1 cellular context compared by ENCODE assay signal in genomic region chr1:53238197-53239155, GRCh38.
TF ChIP-seq lines count a peak whose summit lies in the region.

TSS of gene MAGOH (minus strand) at chr1:53238518. CDS start at chr1:53238448, 70 bp downstream.

TF ChIP-seq in HepG2, 621 proteins besides CTCF, POLR2A, EP300 and RAD21 (continued from another document and continues in another):
- TF ChIP-seq ZC3H4 (CRISPR knock-in tag; IDR thresholded peaks at IDR 0.05; ENCODE audit: borderline replicate concordance) (no peak), ZNF547 (CRISPR knock-in tag; IDR thresholded peaks at IDR 0.05) (peak; percentile 64; the same call in 1 of the 2 replicates), ZNF558 (CRISPR knock-in tag; IDR thresholded peaks at IDR 0.05; ENCODE audit: borderline replicate concordance) (no peak), THAP7 (CRISPR knock-in tag; IDR thresholded peaks at IDR 0.05) (0 out of 2 replicates have a peak, but pooled peaks have one; percentile 56), ZNF772 (CRISPR knock-in tag; IDR thresholded peaks at IDR 0.05) (peak; percentile 73), SIX1 (CRISPR knock-in tag; IDR thresholded peaks at IDR 0.05; ENCODE audit: borderline replicate concordance) (no peak), ATF4 (CRISPR knock-in tag; IDR thresholded peaks at IDR 0.05) (peak in 1 of 2 experiments; percentile 87; a peak in 2 of 4 replicates), ZNF24 (IDR thresholded peaks at IDR 0.05) (no peak), ZXDC (CRISPR knock-in tag; IDR thresholded peaks at IDR 0.05) (no peak), ZNF598 (CRISPR knock-in tag; IDR thresholded peaks at IDR 0.05; ENCODE audit: borderline replicate concordance) (0 out of 2 replicates have a peak, but pooled peaks have one; percentile 62), CAMTA2 (CRISPR knock-in tag; IDR thresholded peaks at IDR 0.05; ENCODE audit: borderline replicate concordance) (no peak), SALL1 (CRISPR knock-in tag; IDR thresholded peaks at IDR 0.05) (peak; percentile 84), ZNF468 (CRISPR knock-in tag; IDR thresholded peaks at IDR 0.05) (no peak), ZSCAN25 (CRISPR knock-in tag; IDR thresholded peaks at IDR 0.05) (no peak), ZFP90 (CRISPR knock-in tag; IDR thresholded peaks at IDR 0.05; ENCODE audit: borderline replicate concordance) (no peak; the same call in 1 of the 2 replicates), YEATS2 (CRISPR knock-in tag; IDR thresholded peaks at IDR 0.05; ENCODE audit: borderline replicate concordance) (peak; percentile 96), ZBTB7A (CRISPR knock-in tag; IDR thresholded peaks at IDR 0.05) (0 out of 2 replicates have a peak, but pooled peaks have one; percentile 50), SP5 (CRISPR knock-in tag; IDR thresholded peaks at IDR 0.05; ENCODE audit: borderline replicate concordance, low read depth) (peak; percentile 83; the same call in 1 of the 2 replicates), ISL2 (CRISPR knock-in tag; IDR thresholded peaks at IDR 0.05) (peak; percentile 77; the same call in 1 of the 2 replicates), ZBTB7B (CRISPR knock-in tag; IDR thresholded peaks at IDR 0.05) (peak; percentile 70; the same call in 1 of the 2 replicates), ZNF749 (CRISPR knock-in tag; IDR thresholded peaks at IDR 0.05; ENCODE audit: borderline replicate concordance) (0 out of 2 replicates have a peak, but pooled peaks have one; percentile 48), EEA1 (CRISPR knock-in tag; IDR thresholded peaks at IDR 0.05; ENCODE audit: borderline replicate concordance) (no peak; the same call in 1 of the 2 replicates), PHF8 (CRISPR knock-in tag; IDR thresholded peaks at IDR 0.05) (peak; percentile 96), ARNT (IDR thresholded peaks at IDR 0.05) (no peak), RARG (CRISPR knock-in tag; IDR thresholded peaks at IDR 0.05; ENCODE audit: low read depth) (no peak), PHF21A (CRISPR knock-in tag; IDR thresholded peaks at IDR 0.05) (peak; percentile 65), ZNF253 (CRISPR knock-in tag; IDR thresholded peaks at IDR 0.05; ENCODE audit: borderline replicate concordance) (no peak), NFYC (CRISPR knock-in tag; IDR thresholded peaks at IDR 0.05) (peak; percentile 55; the same call in 1 of the 2 replicates), ZNF777 (CRISPR knock-in tag; IDR thresholded peaks at IDR 0.05) (0 out of 2 replicates have a peak, but pooled peaks have one; percentile 26), ZBTB44 (CRISPR knock-in tag; IDR thresholded peaks at IDR 0.05) (no peak; the same call in 1 of the 2 replicates), ZNF180 (CRISPR knock-in tag; IDR thresholded peaks at IDR 0.05; ENCODE audit: borderline replicate concordance, low read depth) (no peak), ZNF160 (CRISPR knock-in tag; IDR thresholded peaks at IDR 0.05) (no peak), FOXA1 (IDR thresholded peaks at IDR 0.05) (no peak), FOXA1 (CRISPR knock-in tag; IDR thresholded peaks at IDR 0.05) (peak; percentile 51), RAD51 (IDR thresholded peaks at IDR 0.05; ENCODE audit: borderline replicate concordance) (no peak), KLF16 (CRISPR knock-in tag; IDR thresholded peaks at IDR 0.05) (peak in 1 of 2 experiments; percentile 70; a peak in 1 of 4 replicates), RFX5 (IDR thresholded peaks at IDR 0.05; ENCODE audit: low read depth, low read length) (peak; percentile 42; the same call in 1 of the 2 replicates), DRAP1 (CRISPR knock-in tag; IDR thresholded peaks at IDR 0.05) (peak; percentile 52; the same call in 1 of the 2 replicates), SPEN (CRISPR knock-in tag; IDR thresholded peaks at IDR 0.05; ENCODE audit: low read depth) (peak; percentile 91), USF2 (IDR thresholded peaks at IDR 0.05; ENCODE audit: low read depth, low read length) (no peak), USF2 (CRISPR knock-in tag; IDR thresholded peaks at IDR 0.05; ENCODE audit: borderline replicate concordance) (no peak), IRF2 (CRISPR knock-in tag; IDR thresholded peaks at IDR 0.05) (peak; percentile 81), RARA (CRISPR knock-in tag; IDR thresholded peaks at IDR 0.05) (peak; percentile 77), IRX3 (CRISPR knock-in tag; IDR thresholded peaks at IDR 0.05; ENCODE audit: borderline replicate concordance, low read depth) (peak; percentile 60; the same call in 1 of the 2 replicates), ZNF580 (CRISPR knock-in tag; IDR thresholded peaks at IDR 0.05; ENCODE audit: borderline replicate concordance, low read depth) (peak; percentile 91; the same call in 1 of the 2 replicates), ZNF251 (CRISPR knock-in tag; IDR thresholded peaks at IDR 0.05) (no peak), POLR2AphosphoS2 (IDR thresholded peaks at IDR 0.05; ENCODE audit: low read depth, low read length) (0 out of 2 replicates have a peak, but pooled peaks have one; percentile 67)
- TF ChIP-seq, protein P1, sequence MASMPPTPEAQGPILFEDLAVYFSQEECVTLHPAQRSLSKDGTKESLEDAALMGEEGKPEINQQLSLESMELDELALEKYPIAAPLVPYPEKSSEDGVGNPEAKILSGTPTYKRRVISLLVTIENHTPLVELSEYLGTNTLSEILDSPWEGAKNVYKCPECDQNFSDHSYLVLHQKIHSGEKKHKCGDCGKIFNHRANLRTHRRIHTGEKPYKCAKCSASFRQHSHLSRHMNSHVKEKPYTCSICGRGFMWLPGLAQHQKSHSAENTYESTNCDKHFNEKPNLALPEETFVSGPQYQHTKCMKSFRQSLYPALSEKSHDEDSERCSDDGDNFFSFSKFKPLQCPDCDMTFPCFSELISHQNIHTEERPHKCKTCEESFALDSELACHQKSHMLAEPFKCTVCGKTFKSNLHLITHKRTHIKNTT (CRISPR knock-in tag; IDR thresholded peaks at IDR 0.05): no peak
- TF ChIP-seq, protein P2, sequence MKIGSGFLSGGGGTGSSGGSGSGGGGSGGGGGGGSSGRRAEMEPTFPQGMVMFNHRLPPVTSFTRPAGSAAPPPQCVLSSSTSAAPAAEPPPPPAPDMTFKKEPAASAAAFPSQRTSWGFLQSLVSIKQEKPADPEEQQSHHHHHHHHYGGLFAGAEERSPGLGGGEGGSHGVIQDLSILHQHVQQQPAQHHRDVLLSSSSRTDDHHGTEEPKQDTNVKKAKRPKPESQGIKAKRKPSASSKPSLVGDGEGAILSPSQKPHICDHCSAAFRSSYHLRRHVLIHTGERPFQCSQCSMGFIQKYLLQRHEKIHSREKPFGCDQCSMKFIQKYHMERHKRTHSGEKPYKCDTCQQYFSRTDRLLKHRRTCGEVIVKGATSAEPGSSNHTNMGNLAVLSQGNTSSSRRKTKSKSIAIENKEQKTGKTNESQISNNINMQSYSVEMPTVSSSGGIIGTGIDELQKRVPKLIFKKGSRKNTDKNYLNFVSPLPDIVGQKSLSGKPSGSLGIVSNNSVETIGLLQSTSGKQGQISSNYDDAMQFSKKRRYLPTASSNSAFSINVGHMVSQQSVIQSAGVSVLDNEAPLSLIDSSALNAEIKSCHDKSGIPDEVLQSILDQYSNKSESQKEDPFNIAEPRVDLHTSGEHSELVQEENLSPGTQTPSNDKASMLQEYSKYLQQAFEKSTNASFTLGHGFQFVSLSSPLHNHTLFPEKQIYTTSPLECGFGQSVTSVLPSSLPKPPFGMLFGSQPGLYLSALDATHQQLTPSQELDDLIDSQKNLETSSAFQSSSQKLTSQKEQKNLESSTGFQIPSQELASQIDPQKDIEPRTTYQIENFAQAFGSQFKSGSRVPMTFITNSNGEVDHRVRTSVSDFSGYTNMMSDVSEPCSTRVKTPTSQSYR (CRISPR knock-in tag; IDR thresholded peaks at IDR 0.05; ENCODE audit: borderline replicate concordance): peak; percentile 25; the same call in 1 of the 2 replicates
- TF ChIP-seq, protein P3, sequence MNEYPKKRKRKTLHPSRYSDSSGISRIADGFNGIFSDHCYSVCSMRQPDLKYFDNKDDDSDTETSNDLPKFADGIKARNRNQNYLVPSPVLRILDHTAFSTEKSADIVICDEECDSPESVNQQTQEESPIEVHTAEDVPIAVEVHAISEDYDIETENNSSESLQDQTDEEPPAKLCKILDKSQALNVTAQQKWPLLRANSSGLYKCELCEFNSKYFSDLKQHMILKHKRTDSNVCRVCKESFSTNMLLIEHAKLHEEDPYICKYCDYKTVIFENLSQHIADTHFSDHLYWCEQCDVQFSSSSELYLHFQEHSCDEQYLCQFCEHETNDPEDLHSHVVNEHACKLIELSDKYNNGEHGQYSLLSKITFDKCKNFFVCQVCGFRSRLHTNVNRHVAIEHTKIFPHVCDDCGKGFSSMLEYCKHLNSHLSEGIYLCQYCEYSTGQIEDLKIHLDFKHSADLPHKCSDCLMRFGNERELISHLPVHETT (CRISPR knock-in tag; conservative IDR thresholded peaks at IDR 0.05): peak; percentile 64
- TF ChIP-seq, protein P4, sequence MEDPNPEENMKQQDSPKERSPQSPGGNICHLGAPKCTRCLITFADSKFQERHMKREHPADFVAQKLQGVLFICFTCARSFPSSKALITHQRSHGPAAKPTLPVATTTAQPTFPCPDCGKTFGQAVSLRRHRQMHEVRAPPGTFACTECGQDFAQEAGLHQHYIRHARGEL (CRISPR knock-in tag; IDR thresholded peaks at IDR 0.05): no peak
- TF ChIP-seq, protein P5, sequence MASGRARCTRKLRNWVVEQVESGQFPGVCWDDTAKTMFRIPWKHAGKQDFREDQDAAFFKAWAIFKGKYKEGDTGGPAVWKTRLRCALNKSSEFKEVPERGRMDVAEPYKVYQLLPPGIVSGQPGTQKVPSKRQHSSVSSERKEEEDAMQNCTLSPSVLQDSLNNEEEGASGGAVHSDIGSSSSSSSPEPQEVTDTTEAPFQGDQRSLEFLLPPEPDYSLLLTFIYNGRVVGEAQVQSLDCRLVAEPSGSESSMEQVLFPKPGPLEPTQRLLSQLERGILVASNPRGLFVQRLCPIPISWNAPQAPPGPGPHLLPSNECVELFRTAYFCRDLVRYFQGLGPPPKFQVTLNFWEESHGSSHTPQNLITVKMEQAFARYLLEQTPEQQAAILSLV (CRISPR knock-in tag; IDR thresholded peaks at IDR 0.05; ENCODE audit: borderline replicate concordance): no peak
